ENCODE assay signal across 1 cellular context in the genomic region with DNA sequence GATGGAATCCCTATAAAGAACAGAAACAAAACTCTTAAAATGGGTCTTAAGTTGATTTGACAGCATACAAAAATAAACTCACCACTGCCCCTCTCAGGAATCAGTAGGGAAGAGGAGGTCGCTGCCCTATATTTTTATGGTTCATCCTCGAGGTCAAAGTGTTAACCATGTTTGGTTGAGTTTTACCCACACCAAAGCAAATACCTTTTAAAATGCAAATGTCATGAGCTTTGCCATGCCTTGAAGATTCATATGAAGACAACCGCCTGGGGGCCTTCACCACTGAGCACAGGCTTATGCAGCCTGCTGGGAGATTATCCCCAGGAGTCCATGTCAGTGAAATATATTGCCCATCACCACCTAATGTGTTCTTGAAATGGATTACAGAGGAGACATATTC.
TF ChIP-seq lines count a peak whose summit lies in the region.

No MANE protein-coding gene starts in this region.

TF ChIP-seq in SK-N-SH treated with all-trans-retinoic acid at 6 μM for 48 hours, 23 proteins besides CTCF, POLR2A, EP300 and RAD21 (continued from another document):
- TF ChIP-seq, protein P1, sequence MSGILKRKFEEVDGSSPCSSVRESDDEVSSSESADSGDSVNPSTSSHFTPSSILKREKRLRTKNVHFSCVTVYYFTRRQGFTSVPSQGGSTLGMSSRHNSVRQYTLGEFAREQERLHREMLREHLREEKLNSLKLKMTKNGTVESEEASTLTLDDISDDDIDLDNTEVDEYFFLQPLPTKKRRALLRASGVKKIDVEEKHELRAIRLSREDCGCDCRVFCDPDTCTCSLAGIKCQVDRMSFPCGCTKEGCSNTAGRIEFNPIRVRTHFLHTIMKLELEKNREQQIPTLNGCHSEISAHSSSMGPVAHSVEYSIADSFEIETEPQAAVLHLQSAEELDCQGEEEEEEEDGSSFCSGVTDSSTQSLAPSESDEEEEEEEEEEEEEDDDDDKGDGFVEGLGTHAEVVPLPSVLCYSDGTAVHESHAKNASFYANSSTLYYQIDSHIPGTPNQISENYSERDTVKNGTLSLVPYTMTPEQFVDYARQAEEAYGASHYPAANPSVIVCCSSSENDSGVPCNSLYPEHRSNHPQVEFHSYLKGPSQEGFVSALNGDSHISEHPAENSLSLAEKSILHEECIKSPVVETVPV (CRISPR knock-in tag; IDR thresholded peaks at IDR 0.05) = no peak
- TF ChIP-seq ZNF70 (CRISPR knock-in tag; IDR thresholded peaks at IDR 0.05) (no peak), GLIS3 (CRISPR knock-in tag; IDR thresholded peaks at IDR 0.05) (no peak)
